Comparison of ENCODE assay signal across 17 cellular contexts in genomic region chr3:39443530-39443929, GRCh38. TPM values are rescaled to one million over a fixed set of nuclear protein-coding genes. Genes with fewer than 3 reads are reported as not detected.
A peak's percentile ranks its signal among the peaks of the same experiment; 100 is the strongest.
DNase-seq lines count a peak whose midpoint lies in the region; ATAC-seq, FAIRE-seq and TF ChIP-seq lines count a peak whose summit lies in the region.
"Had no signal": no experiment of that assay in that cellular context is flagged by ENCODE, and none has a peak within 500 bp of the region (broad histone marks: within the 10 kb centered on the region; RNA-seq: fewer than 3 reads in every experiment).

No MANE protein-coding gene starts in this region.

- H3K27me3 ChIP-seq in BE2C, result no peaks in the 10 kb centered on the region
- H3K27me3 ChIP-seq: testis had no signal

- TF ChIP-seq CTCF in BE2C (IDR thresholded peaks at IDR 0.05; ENCODE audit: low read depth, low read length), result peak; percentile 41

- no peak for ATAC-seq in Right ventricle myocardium superior (ENCODE audit: poor library complexity)
- ATAC-seq: activated CD4-positive, alpha-beta T cell treated with anti-CD3 and anti-CD28 coated beads for 36 hours had no signal

- H3K4me1 ChIP-seq in BE2C, result no peaks in the 10 kb centered on the region; the same call in 1 of the 2 replicates
- H3K4me1 ChIP-seq: Caco-2, testis had no signal

- H3K36me3 ChIP-seq in BE2C, result no peaks in the 10 kb centered on the region

- no peaks in the 10 kb centered on the region for H3K9me3 ChIP-seq in BE2C
- H3K9me3 ChIP-seq: Caco-2, testis had no signal

- intact Hi-C loops in Right ventricle myocardium superior (cut with DNase I), result no loop called here

- no peak overlapping the region for H3K4me3 ChIP-seq in BE2C (ENCODE audit: low read depth, low read length)
- H3K4me3 ChIP-seq: testis had no signal

- FAIRE-seq in RCC 7860 (lab: Jason Lieb, UNC), result no peak

- DNase-seq in BE2C (peak; percentile 14), HT-29 (ENCODE audit: low spot score) (peak; percentile 1), cerebellar cortex (ENCODE audit: low spot score) (peak; percentile 15), iPS-NIHi7 (ENCODE audit: extremely low spot score) (peak; percentile 61), ureter (ENCODE audit: low spot score) (no peak), AG08395 (ENCODE audit: low spot score) (no peak), RCC 7860 (ENCODE audit: low spot score) (no peak), Right ventricle myocardium superior (no peak)
- DNase-seq: activated CD4-positive, alpha-beta T cell treated with anti-CD3 and anti-CD28 coated beads for 36 hours; activated naive CD4-positive, alpha-beta T cell treated with anti-CD3 and anti-CD28 coated beads for 36 hours; AML-193; NCI-H1048; stimulated activated CD4-positive, alpha-beta T cell treated with anti-CD3 and anti-CD28 coated beads, Interleukin-4, amount 100 ng/mL, for 4 hours; testis had no signal

RNA-seq across cellular contexts. Expression of gene MOBP, which starts 23.9 kb away (rescaled TPM):
- not detected for polyA plus RNA-seq in BE2C (2012; ENCODE audit: insufficient read depth, insufficient read length, low read depth)
- not detected in 2 replicates for total RNA-seq in HT-29 (2014; rRNA removed; shearing (Covaris generic))
- total RNA-seq in ureter (not detected), Right ventricle myocardium superior (not detected)
- total RNA-seq: activated CD4-positive, alpha-beta T cell treated with anti-CD3 and anti-CD28 coated beads for 36 hours; activated naive CD4-positive, alpha-beta T cell treated with anti-CD3 and anti-CD28 coated beads for 36 hours; osteocyte; skeletal muscle tissue had no signal

RNA-seq across cellular contexts. Expression of gene RPSA, which starts 37.0 kb away (rescaled TPM):
- 1,149 TPM for polyA plus RNA-seq in BE2C (2012; ENCODE audit: insufficient read depth, insufficient read length, low read depth)
- total RNA-seq in HT-29 (2014; rRNA removed; shearing (Covaris generic)), result 1,278 and 1,405 TPM in 2 replicates
- total RNA-seq in ureter (1,330 TPM), Right ventricle myocardium superior (389 TPM)

Comparison
In these comparisons a context has a peak if more than half of its experiments do, and no peak if none do; other contexts are left out.
1. DNase-seq: peak in BE2C (single experiment), HT-29 (single experiment), cerebellar cortex (single experiment) and iPS-NIHi7 (single experiment); none in ureter (single experiment), AG08395 (single experiment), RCC 7860 (single experiment) and Right ventricle myocardium superior (single experiment).